Comparison of ENCODE assay signal across 8 cellular contexts in genomic region chr20:10434832-10435812, GRCh38. TPM values are rescaled to one million over a fixed set of nuclear protein-coding genes. Genes with fewer than 3 reads are reported as not detected.
A peak's percentile ranks its signal among the peaks of the same experiment; 100 is the strongest.
DNase-seq lines count a peak whose midpoint lies in the region; ATAC-seq, FAIRE-seq and TF ChIP-seq lines count a peak whose summit lies in the region.

Gene SLX4IP, plus strand, starts transcription at chr20:10435305. Its CDS starts 22,900 bp downstream, at chr20:10458205.

- intact Hi-C loops in HepG2 (cut with micrococcal nuclease; ENCODE audit: unreplicated experiment), result loop anchor here (1.0 to 10.0 kb wide), 7 partner anchors 64 to 840 kb away; no protein-coding TSS in a partner anchor

- H3K4me2 ChIP-seq in HepG2 (ENCODE audit: low read depth, low read length), result peak within 1 kb of the TSS; percentile 80

- peak; percentile 11; the same call in 1 of the 2 replicates for TF ChIP-seq CTCF in HepG2 (CRISPR knock-in tag; IDR thresholded peaks at IDR 0.05)

- DNase-seq in CD1c-positive myeloid dendritic cell (ENCODE audit: extremely low spot score) (peak; percentile 96), NCI-H774 (lab: John Stamatoyannopoulos, UW) (peak; percentile 94), dermis microvascular lymphatic vessel endothelial cell (ENCODE audit: low read depth in 2 of 2) (peak; percentile 95 to 97), HepG2 (ENCODE audit: low spot score) (peak; percentile 99)
- peak; percentile 80 to 87 for DNase-seq in activated CD4-positive, alpha-beta T cell treated with anti-CD3 and anti-CD28 coated beads, Interleukin-2, amount 50 U/mL, for 48 hours
- peak; percentile 78 for DNase-seq in stimulated activated CD4-positive, alpha-beta T cell treated with anti-CD3 and anti-CD28 coated beads, Interleukin-4, amount 100 ng/mL, for 1 hour

- CTCF ChIA-PET in HepG2 (lab: Yijun Ruan, JAX; ENCODE audit: low intra/inter-chr PET ratio, low total read pairs), result no interaction called here

- peak within 1 kb of the TSS; percentile 85 for H3K27ac ChIP-seq in HepG2 (ENCODE audit: extremely low read length, insufficient read depth, low read length)

- H3K79me2 ChIP-seq in HepG2 (ENCODE audit: insufficient read depth, low read length), result peaks cover 65% of the 10 kb centered on the region

- H3K9ac ChIP-seq in HepG2 (ENCODE audit: insufficient read depth, low read depth, low read length), result peak within 1 kb of the TSS; percentile 92

- TF ChIP-seq EP300 in HepG2 (IDR thresholded peaks at IDR 0.05; ENCODE audit: low read depth in 2 of 2, low read length in 2 of 2) (peak in 1 of 2 experiments; percentile 37; a peak in 3 of 4 replicates), HepG2 (CRISPR knock-in tag; IDR thresholded peaks at IDR 0.05; ENCODE audit: borderline replicate concordance) (no peak)

- under 1% methylated on average over 32 of the region's 32 CpGs for WGBS in HepG2 (ENCODE audit: low lambda C conversion rate)

- ATAC-seq in GM19438 (IDR thresholded peaks at IDR 0.05; ENCODE audit: low read depth, unreplicated experiment) (peak; percentile 57), HG03571 (IDR thresholded peaks at IDR 0.05; ENCODE audit: unreplicated experiment) (peak; percentile 56), HepG2 (peak; percentile 80)

- peak; percentile 8; the same call in 1 of the 2 replicates for TF ChIP-seq RAD21 in HepG2 (CRISPR knock-in tag; IDR thresholded peaks at IDR 0.05)

- in situ Hi-C loops in HepG2 (cut with HindIII; ENCODE audit: extremely low pct_ligation_motif_present, low pct_unique_long_range_greater_than_20kb), result loop anchor here (5.0 to 25.0 kb wide), 3 partner anchors 107 to 1102 kb away; no protein-coding TSS in a partner anchor

- no peaks in the 10 kb centered on the region; a peak in 1 of 5 replicates for H3K27me3 ChIP-seq in HepG2 (ENCODE audit: control insufficient read depth in 1 of 2, insufficient read depth in 2 of 2, low read length in 2 of 2)

- TSS peak; percentile 71 for BruUV-seq in HepG2 (replicated peaks; lab: Mats Ljungman, UMichigan)

- peak; percentile 65 for FAIRE-seq in HepG2 (lab: Jason Lieb, UNC)

- H3K9me3 ChIP-seq in HepG2 (ENCODE audit: low read length), result no peaks in the 10 kb centered on the region

- H3K4me1 ChIP-seq in HepG2 (ENCODE audit: insufficient read depth, low read length), result peaks cover 51% of the 10 kb centered on the region

- H3K36me3 ChIP-seq in HepG2 (replicated peaks in 1 of 2; ENCODE audit: control insufficient read depth in 1 of 2, insufficient read depth in 2 of 2, low read length in 2 of 2), result no peaks in the 10 kb centered on the region

- peak within 1 kb of the TSS; percentile 80 to 91 (median 90) for H3K4me3 ChIP-seq in HepG2 (replicated peaks in 1 of 3; ENCODE audit: insufficient read depth in 1 of 3, low read depth in 2 of 3, low read length in 3 of 3)

- peak; percentile 72 to 92 for TF ChIP-seq POLR2A in HepG2 (IDR thresholded peaks at IDR 0.05; ENCODE audit: insufficient read depth in 1 of 2, low read depth in 2 of 2, low read length in 2 of 2)

- peak within 1 kb of the TSS; percentile 93 for H2AFZ ChIP-seq in HepG2 (ENCODE audit: low read length)

- POLR2A ChIA-PET in HepG2 (lab: Yijun Ruan, JAX), result interaction anchor here (0.6 to 2.8 kb wide), 50 partner anchors 10 to 832 kb away, joined by 3 to 46 read pairs (median 7); partner anchors contain the start of genes ANKEF1 and JAG1

- no peaks in the 10 kb centered on the region for H4K20me1 ChIP-seq in HepG2 (ENCODE audit: insufficient read depth, low read length)

TF ChIP-seq in HepG2, 621 proteins besides CTCF, POLR2A, EP300 and RAD21 (continues in another document):
- TF ChIP-seq ETV5 (CRISPR knock-in tag; IDR thresholded peaks at IDR 0.05; ENCODE audit: borderline replicate concordance), result peak; percentile 87
- TF ChIP-seq RCOR2 (CRISPR knock-in tag; IDR thresholded peaks at IDR 0.05), result no peak
- peak; percentile 92 for TF ChIP-seq SAP130 (CRISPR knock-in tag; IDR thresholded peaks at IDR 0.05; ENCODE audit: low read depth)
- 0 out of 2 replicates have a peak, but pooled peaks have one; percentile 14 for TF ChIP-seq ARNT2 (CRISPR knock-in tag; IDR thresholded peaks at IDR 0.05; ENCODE audit: low read depth)
- TF ChIP-seq HOXA3 (CRISPR knock-in tag; IDR thresholded peaks at IDR 0.05), result peak; percentile 100
- no peak for TF ChIP-seq HNF1A (IDR thresholded peaks at IDR 0.05; ENCODE audit: low read depth)
- TF ChIP-seq HNF1A (CRISPR knock-in tag; IDR thresholded peaks at IDR 0.05; ENCODE audit: borderline replicate concordance), result no peak; the same call in 1 of the 2 replicates
- TF ChIP-seq ZC3H13 (CRISPR knock-in tag; IDR thresholded peaks at IDR 0.05), result 0 out of 2 replicates have a peak, but pooled peaks have one; percentile 23

RNA-seq across cellular contexts. Expression of gene SLX4IP, which starts in this region (rescaled TPM):
- total RNA-seq in dermis microvascular lymphatic vessel endothelial cell, result 2.3 and 2.6 TPM in 2 replicates
- 7.3 and 9.5 TPM in 2 replicates for total RNA-seq in HepG2 (2016; rRNA removed; fragmentation: Illumina TruSeq; extraction: Trizol)
- total RNA-seq in HepG2 (2016; cell fraction: cytosol; rRNA removed; fragmentation: Illumina TruSeq; extraction: Trizol; ENCODE audit: low read depth), result 0.81 and 0.97 TPM in 2 replicates
- 6.8 and 8.5 TPM in 2 replicates for total RNA-seq in HepG2 (2016; cell fraction: insoluble cytoplasmic fraction; rRNA removed; fragmentation: Illumina TruSeq; extraction: Trizol)
- total RNA-seq in HepG2 (2016; cell fraction: membrane; rRNA removed; fragmentation: Illumina TruSeq; extraction: Trizol), result 3.8 and 4.3 TPM in 2 replicates
- 9.5 and 10.9 TPM in 2 replicates for total RNA-seq in HepG2 (2016; cell fraction: nucleus; rRNA removed; fragmentation: Illumina TruSeq; extraction: Trizol)
- 3.1 and 3.6 TPM in 2 replicates for polyA plus RNA-seq in HepG2 (2011; rRNA removed)
- polyA plus RNA-seq in HepG2 (2011; cell fraction: cytosol; rRNA removed), result 1.6 and 1.8 TPM in 2 replicates
- 5.5 and 5.7 TPM in 2 replicates for polyA plus RNA-seq in HepG2 (2011; cell fraction: nucleus; rRNA removed)
- polyA plus RNA-seq in HepG2 (2012), result 2.5 and 3.1 TPM in 2 replicates
- polyA plus RNA-seq in HepG2 (2016; cell fraction: cytosol; fragmentation: Illumina TruSeq; extraction: Trizol; ENCODE audit: low read depth), result 0.32 and 0.38 TPM in 2 replicates
- polyA plus RNA-seq in HepG2 (2016; cell fraction: insoluble cytoplasmic fraction; fragmentation: Illumina TruSeq; extraction: Trizol; ENCODE audit: low read depth), result 4.0 TPM in 2 replicates
- 1.1 and 1.2 TPM in 2 replicates for polyA plus RNA-seq in HepG2 (2016; cell fraction: membrane; fragmentation: Illumina TruSeq; extraction: Trizol; ENCODE audit: low read depth)
- 9.4 and 10.0 TPM in 2 replicates for polyA plus RNA-seq in HepG2 (2016; cell fraction: nucleus; fragmentation: Illumina TruSeq; extraction: Trizol; ENCODE audit: insufficient read depth, low read depth)
- polyA minus RNA-seq in HepG2 (2011; rRNA and poly(A)+ RNA removed; ENCODE audit: low replicate concordance), result 4.8 and 8.5 TPM in 2 replicates
- polyA minus RNA-seq in HepG2 (2011; cell fraction: cytosol; rRNA and poly(A)+ RNA removed), result 7.0 and 7.6 TPM in 2 replicates
- 17.0 and 21.4 TPM in 2 replicates for polyA minus RNA-seq in HepG2 (2011; cell fraction: nucleus; rRNA and poly(A)+ RNA removed)

Comparison
In these comparisons a context has a peak if more than half of its experiments do, and no peak if none do; other contexts are left out.
1. Peak in every context shown above with its lines: DNase-seq, ATAC-seq, H3K4me3 ChIP-seq and H3K27ac ChIP-seq.